20 cellular contexts compared by ENCODE assay signal in the genomic region with DNA sequence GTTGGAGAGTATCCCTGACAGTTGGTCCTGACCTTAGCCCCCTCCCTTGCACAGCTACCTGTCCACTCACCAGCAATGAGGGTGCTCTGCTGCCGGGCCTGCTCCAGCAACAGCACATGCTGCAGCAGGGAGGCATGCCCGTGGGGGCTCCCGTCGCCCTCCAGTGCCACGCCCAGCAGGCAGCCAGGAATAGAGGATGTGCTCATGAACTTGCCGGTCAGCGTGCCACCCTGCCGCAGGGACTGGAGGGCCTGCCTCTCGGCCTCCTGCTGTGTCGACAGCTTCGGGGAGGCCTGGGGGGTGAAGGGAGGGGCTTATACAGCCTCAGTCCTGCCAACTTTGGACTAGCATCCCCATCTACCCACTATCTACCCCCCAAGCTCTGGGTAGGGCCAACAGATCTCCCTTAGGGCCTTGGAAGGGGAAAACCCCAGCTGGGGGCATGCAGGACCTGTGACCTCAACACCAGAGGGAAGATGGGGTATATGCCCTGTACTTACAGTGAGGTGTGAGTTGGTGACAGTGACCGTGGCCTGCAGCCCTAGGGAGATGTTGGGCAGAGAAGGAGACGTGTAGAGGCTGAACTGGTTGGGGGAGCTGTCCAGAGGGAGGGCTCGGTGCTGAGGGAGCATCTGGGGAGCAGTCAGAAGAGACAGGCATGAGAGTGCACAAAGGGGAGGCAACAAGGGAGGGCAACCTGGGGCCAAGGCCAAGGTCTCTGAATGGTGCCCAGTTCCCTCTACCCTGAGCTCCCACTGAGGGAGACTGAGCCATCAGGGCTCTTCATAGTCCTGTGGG.
"Had no signal": no experiment of that assay in that cellular context is flagged by ENCODE, and none has a peak within 500 bp of the region (broad histone marks: within the 10 kb centered on the region; RNA-seq: fewer than 3 reads in every experiment).

No MANE protein-coding gene starts in this region.

- H3K27ac Mint-ChIP-seq: naive thymus-derived CD4-positive, alpha-beta T cell had no signal

- ATAC-seq: left lung; mucosa of descending colon; naive thymus-derived CD4-positive, alpha-beta T cell had no signal

- H3K27ac ChIP-seq: cardiac muscle cell, esophagus squamous epithelium, left lung, tibial artery, vagina had no signal

- H3K9me3 Mint-ChIP-seq: naive thymus-derived CD4-positive, alpha-beta T cell had no signal

- H3K27me3 Mint-ChIP-seq: naive thymus-derived CD4-positive, alpha-beta T cell had no signal

- DNase-seq: activated CD4-positive, alpha-beta T cell treated with anti-CD3 and anti-CD28 coated beads, Interleukin-2, amount 50 U/mL, for 4 hours; activated CD4-positive, CD25-positive, alpha-beta regulatory T cell treated with anti-CD3 and anti-CD28 coated beads, Interleukin-2, amount 50 U/mL, for 72 hours; activated naive CD4-positive, alpha-beta T cell; activated T-cell treated with anti-CD3 and anti-CD28 coated beads for 4 hours; esophagus squamous epithelium; hypothalamus; kidney; left lung; mammary epithelial cell; mucosa of descending colon; naive thymus-derived CD4-positive, alpha-beta T cell; nucleus accumbens; stimulated activated CD4-positive, alpha-beta T cell treated with anti-CD3 and anti-CD28 coated beads, Interleukin-15, amount 100 ng/mL, for 24 hours; stimulated activated CD4-positive, alpha-beta T cell treated with anti-CD3 and anti-CD28 coated beads, Interleukin-4, amount 100 ng/mL, for 1 hour; stimulated activated naive CD4-positive, alpha-beta T cell; T-helper 1 cell; T1000; tibial artery had no signal
